In the genomic region with DNA sequence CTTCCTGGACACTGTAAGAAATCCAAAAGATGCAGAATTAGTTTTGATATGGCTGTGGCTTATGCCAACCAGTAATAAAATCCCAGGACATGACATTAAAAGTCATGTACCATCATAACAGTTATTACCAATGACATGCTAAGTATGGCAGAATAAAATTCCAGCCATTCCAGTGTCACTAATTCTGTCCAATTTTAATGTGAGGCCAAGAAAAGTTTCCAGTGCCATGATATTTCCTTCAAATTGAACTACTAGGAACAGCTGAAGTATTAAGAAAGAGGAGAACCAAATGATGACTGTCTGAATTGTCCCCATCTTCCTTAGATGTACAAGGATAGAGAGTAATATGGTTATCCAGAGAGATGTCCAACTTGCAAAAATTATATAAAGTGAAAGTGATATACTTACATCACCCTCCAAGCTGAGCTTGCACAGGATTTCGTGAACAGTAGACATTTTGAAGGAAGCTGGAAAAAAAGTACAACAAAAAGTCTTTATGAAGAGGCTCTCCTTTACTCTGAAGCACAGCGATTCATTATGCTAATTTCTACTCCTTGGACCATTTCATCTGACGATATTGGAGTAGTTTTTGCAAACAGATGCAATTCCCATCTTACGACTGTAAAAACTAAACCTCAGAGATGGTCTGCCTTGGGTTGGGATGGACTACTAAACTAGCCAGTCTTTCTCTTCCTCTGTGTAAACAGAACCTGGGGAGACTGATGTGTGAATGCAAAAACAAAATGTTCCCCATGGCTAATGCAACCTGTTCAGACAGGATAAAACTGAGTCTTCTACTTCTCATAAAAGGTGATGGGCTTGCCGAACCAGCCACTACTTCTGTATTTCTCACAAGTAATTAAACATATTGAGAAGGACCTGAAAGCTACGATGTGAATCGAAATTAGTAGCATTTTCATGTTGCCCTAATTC, we compare ENCODE assay signal across 22 cellular contexts. TPM values are rescaled to one million over a fixed set of nuclear protein-coding genes. Genes with fewer than 3 reads are reported as not detected.
DNase-seq lines count a peak whose midpoint lies in the region; ATAC-seq, FAIRE-seq and TF ChIP-seq lines count a peak whose summit lies in the region.
"Had no signal": no experiment of that assay in that cellular context is flagged by ENCODE, and none has a peak within 500 bp of the region (broad histone marks: within the 10 kb centered on the region; RNA-seq: fewer than 3 reads in every experiment).

No MANE protein-coding gene starts in this region.

- H3K4me2 ChIP-seq in keratinocyte (ENCODE audit: control insufficient read depth, extremely low read depth, insufficient read depth, low read depth, low read length) = peak overlapping the region; percentile 49
- H3K4me2 ChIP-seq: GM23338 had no signal

- TF ChIP-seq CTCF in Panc1 (IDR thresholded peaks at IDR 0.05) = no peak
- TF ChIP-seq CTCF in cardiac fibroblast (IDR thresholded peaks at IDR 0.05; ENCODE audit: low read depth, low read length) = no peak
- TF ChIP-seq CTCF in keratinocyte (optimal IDR thresholded peaks at IDR 0.05 in 1 of 3, IDR thresholded peaks at IDR 0.05 in 1 of 3, conservative IDR thresholded peaks at IDR 0.05 in 1 of 3; ENCODE audit: extremely low read depth in 1 of 3, insufficient read depth in 2 of 3, low read length in 3 of 3) = no peak
- no peak for TF ChIP-seq CTCF in vagina (IDR thresholded peaks at IDR 0.05)

- dilution Hi-C loops in keratinocyte (cut with MboI; ENCODE audit: extremely low pct_ligation_motif_present, low sequenced_read_pairs) = no loop called here

- POLR2A ChIA-PET in Panc1 (lab: Charles Lee) = no interaction called here

- ATAC-seq in Panc1 = no peak
- no peak for ATAC-seq in GM18909 (IDR thresholded peaks at IDR 0.05; ENCODE audit: poor library complexity, unreplicated experiment)
- ATAC-seq: GM23338, sciatic nerve had no signal

- H3K79me2 ChIP-seq in keratinocyte (ENCODE audit: control insufficient read depth, insufficient read depth, low read length) = peaks cover 91% of the 10 kb centered on the region

- no peaks in the 10 kb centered on the region for H3K27me3 ChIP-seq in Panc1 (ENCODE audit: control insufficient read depth, insufficient read depth, low read length)
- no peaks in the 10 kb centered on the region for H3K27me3 ChIP-seq in keratinocyte (ENCODE audit: control insufficient read depth, extremely low read depth, insufficient read depth, low read length)
- H3K27me3 ChIP-seq in vagina = no peaks in the 10 kb centered on the region
- H3K27me3 ChIP-seq in HAP-1 (ENCODE audit: low read depth) = no peaks in the 10 kb centered on the region
- H3K27me3 ChIP-seq: BE2C, ovary, stomach, uterus had no signal

- DNase-seq in Panc1 (ENCODE audit: low read depth, low spot score) (no peak), cardiac fibroblast (ENCODE audit: low read depth in 2 of 2) (peak; percentile 1 to 33), keratinocyte (ENCODE audit: low read depth, low spot score) (peak; percentile 55), vagina (ENCODE audit: extremely low spot score in 2 of 2) (no peak), HAP-1 (ENCODE audit: low spot score in 2 of 2) (no peak), KBM-7 (no peak)
- DNase-seq: activated CD4-positive, alpha-beta T cell treated with anti-CD3 and anti-CD28 coated beads for 4 hours; activated gamma-delta T cell treated with Interleukin-2 at 50 U/mL for 16 hours; BE2C; NCI-H1436 treated with DMSO at 0.1 percent for 48 hours; NCI-H226; ovary; stimulated activated CD4-positive, alpha-beta T cell treated with anti-CD3 and anti-CD28 coated beads, Interleukin-2, amount 100 ng/mL, for 24 hours; stomach; uterus had no signal

- H3K4me1 ChIP-seq in Panc1 (ENCODE audit: control insufficient read depth, insufficient read depth, low read length) (peaks cover 98% of the 10 kb centered on the region), keratinocyte (ENCODE audit: control insufficient read depth, extremely low read depth, insufficient read depth, low read length) (peaks cover 89% of the 10 kb centered on the region), vagina (peaks cover 98% of the 10 kb centered on the region), HAP-1 (peaks cover 23% of the 10 kb centered on the region)

- peak; percentile 66 for FAIRE-seq in keratinocyte (lab: Jason Lieb, UNC)
- FAIRE-seq: colon, D721Med, endometrium, TTC549 had no signal

- peak overlapping the region in 1 of 2 experiments; percentile 15; a peak in 1 of 4 replicates for H3K4me3 ChIP-seq in Panc1 (ENCODE audit: low read depth in 2 of 2, low read length in 2 of 2)
- no peak overlapping the region for H3K4me3 ChIP-seq in cardiac fibroblast (replicated peaks in 1 of 2; ENCODE audit: low read depth in 2 of 2, low read length in 2 of 2)
- H3K4me3 ChIP-seq in keratinocyte (ENCODE audit: control insufficient read depth in 2 of 3, extremely low read depth in 1 of 3, insufficient read depth in 2 of 3, low read depth in 1 of 3, low read length in 3 of 3) = no peak overlapping the region
- no peak overlapping the region for H3K4me3 ChIP-seq in vagina
- H3K4me3 ChIP-seq in HAP-1 = no peak overlapping the region
- H3K4me3 ChIP-seq: GM23338, ovary, stomach, uterus had no signal

- intact Hi-C loops in Panc1 (cut with micrococcal nuclease; ENCODE audit: unreplicated experiment) (no loop called here), vagina (cut with DNase I) (no loop called here)

- H3K27ac ChIP-seq in Panc1 (ENCODE audit: low read length) (peak overlapping the region; percentile 100), keratinocyte (ENCODE audit: control insufficient read depth, insufficient read depth, low read length) (peak overlapping the region; percentile 59), vagina (peak overlapping the region; percentile 21)
- H3K27ac ChIP-seq: ovary, uterus had no signal

- H3K9me1 ChIP-seq in keratinocyte (ENCODE audit: control insufficient read depth, extremely low read depth, insufficient read depth, low read length) = peaks cover 5% of the 10 kb centered on the region

- peaks cover 87% of the 10 kb centered on the region for H4K20me1 ChIP-seq in keratinocyte (ENCODE audit: control insufficient read depth, extremely low read depth, insufficient read depth, low read length)

- TF ChIP-seq POLR2A in vagina (IDR thresholded peaks at IDR 0.05) = no peak

- no peaks in the 10 kb centered on the region for H3K9me3 ChIP-seq in Panc1 (ENCODE audit: control insufficient read depth, insufficient read depth, low read depth, low read length)
- H3K9me3 ChIP-seq in keratinocyte (ENCODE audit: control insufficient read depth, low read depth, low read length) = no peaks in the 10 kb centered on the region
- no peaks in the 10 kb centered on the region for H3K9me3 ChIP-seq in vagina
- H3K9me3 ChIP-seq in HAP-1 = no peaks in the 10 kb centered on the region
- H3K9me3 ChIP-seq: BE2C, ovary, stomach, uterus had no signal

- H3K9ac ChIP-seq in keratinocyte (ENCODE audit: control insufficient read depth, extremely low read depth, insufficient read depth, low read length) = no peak overlapping the region

- H3K36me3 ChIP-seq in Panc1 (ENCODE audit: control insufficient read depth, insufficient read depth, low read length) (peaks cover 40% of the 10 kb centered on the region), keratinocyte (ENCODE audit: control insufficient read depth in 2 of 2, extremely low read depth in 1 of 2, insufficient read depth in 2 of 2, low read length in 2 of 2) (peaks cover 26 to 71% of the 10 kb centered on the region in 2 experiments), vagina (peaks cover 0 to 19% of the 10 kb centered on the region in 2 donors), HAP-1 (replicated peaks) (peaks cover 68% of the 10 kb centered on the region)
- H3K36me3 ChIP-seq: ovary, uterus had no signal

- no peak overlapping the region for H2AFZ ChIP-seq in keratinocyte (ENCODE audit: control insufficient read depth, low read length)
- H2AFZ ChIP-seq: GM23338 had no signal

- no TSS peak for BruUV-seq in Panc1 (replicated peaks; lab: Mats Ljungman, UMichigan)

- in situ Hi-C loops in Panc1 (cut with HindIII; ENCODE audit: low pct_unique_long_range_greater_than_20kb, low sequenced_read_pairs) (no loop called here), HAP-1 (cut with MboI; ENCODE audit: low sequenced_read_pairs) (no loop called here), KBM-7 (cut with MboI; ENCODE audit: low pct_unique_long_range_greater_than_20kb, low sequenced_read_pairs) (no loop called here)

- CTCF ChIA-PET in Panc1 (lab: Charles Lee) = no interaction called here

RNA-seq across cellular contexts. Expression of a gene that starts 11.9 kb away (rescaled TPM):
- total RNA-seq in Panc1 (2021; ENCODE audit: unreplicated experiment) = 1,903 TPM
- 1,847 TPM for polyA plus RNA-seq in Panc1 (2012; ENCODE audit: insufficient read length)
- polyA plus RNA-seq in keratinocyte = 10,132 to 15,949 TPM (median 11,017 TPM) in 3 replicates
- 4,066 TPM for polyA plus RNA-seq in keratinocyte (2011; ENCODE audit: low read depth)
- polyA plus RNA-seq in keratinocyte (2011; cell fraction: cytosol; rRNA removed) = 14,846 and 18,096 TPM in 2 replicates
- 11,086 and 11,309 TPM in 2 replicates for polyA plus RNA-seq in keratinocyte (2011; cell fraction: nucleus; rRNA removed)
- polyA plus RNA-seq in keratinocyte (2012; ENCODE audit: low replicate concordance) = 4,107 and 9,800 TPM in 2 replicates
- polyA minus RNA-seq in keratinocyte = 5,148 to 8,880 TPM (median 8,598 TPM) in 3 replicates
- polyA minus RNA-seq in keratinocyte (2011; cell fraction: cytosol; rRNA and poly(A)+ RNA removed) = 5,055 TPM
- 2,602 and 4,474 TPM in 2 replicates for polyA minus RNA-seq in keratinocyte (2011; cell fraction: nucleus; rRNA and poly(A)+ RNA removed)
- total RNA-seq in vagina = 1,230 TPM

Comparison
In these comparisons a context has a peak if more than half of its experiments do, and no peak if none do; other contexts are left out.
1. DNase-seq: peak in cardiac fibroblast (2 of 2) and keratinocyte (single experiment); none in Panc1 (single experiment), vagina (0 of 2), HAP-1 (0 of 2) and KBM-7 (single experiment).
2. H3K27ac ChIP-seq: peak in every context shown above with its lines; median percentile 100 in Panc1; 59 in keratinocyte; 21 in vagina.